ENCODE assay signal across 26 cellular contexts in genomic region chr1:167642501-167642826, GRCh38. TPM values are rescaled to one million over a fixed set of nuclear protein-coding genes. Genes with fewer than 3 reads are reported as not detected.
DNase-seq lines count a peak whose midpoint lies in the region; ATAC-seq and TF ChIP-seq lines count a peak whose summit lies in the region.
"Had no signal": no experiment of that assay in that cellular context is flagged by ENCODE, and none has a peak within 500 bp of the region (broad histone marks: within the 10 kb centered on the region; RNA-seq: fewer than 3 reads in every experiment).

No MANE protein-coding gene starts in this region.

- peaks cover 61% of the 10 kb centered on the region for H3K36me3 Mint-ChIP-seq in activated CD4-positive, alpha-beta T cell treated with anti-CD3 and anti-CD28 coated beads, Interleukin-2, amount 10 ng/mL, durations not matched to agents 24 days and 14 days (ENCODE audit: low read depth)
- peaks cover 82% of the 10 kb centered on the region for H3K36me3 Mint-ChIP-seq in CD4-positive, alpha-beta T cell (ENCODE audit: low read depth)
- peaks cover 79% of the 10 kb centered on the region for H3K36me3 Mint-ChIP-seq in activated CD8-positive, alpha-beta T cell treated with anti-CD3 and anti-CD28 coated beads, Interleukin-2, amount 10 ng/mL, durations not matched to agents 7 days and 5 days (ENCODE audit: low read depth)
- peaks cover 0 to 87% (median 11%) of the 10 kb centered on the region in 3 donors for H3K36me3 Mint-ChIP-seq in naive thymus-derived CD8-positive, alpha-beta T cell

- H3K9me3 Mint-ChIP-seq in activated CD4-positive, alpha-beta T cell treated with anti-CD3 and anti-CD28 coated beads, Interleukin-2, amount 10 ng/mL, durations not matched to agents 24 days and 14 days: no peaks in the 10 kb centered on the region
- no peaks in the 10 kb centered on the region for H3K9me3 Mint-ChIP-seq in CD4-positive, alpha-beta T cell
- H3K9me3 Mint-ChIP-seq in activated CD8-positive, alpha-beta T cell treated with anti-CD3 and anti-CD28 coated beads, Interleukin-2, amount 10 ng/mL, durations not matched to agents 7 days and 5 days (ENCODE audit: insufficient read depth): no peaks in the 10 kb centered on the region
- no peaks in the 10 kb centered on the region for H3K9me3 Mint-ChIP-seq in naive thymus-derived CD8-positive, alpha-beta T cell

- TF ChIP-seq CTCF in CD4-positive, alpha-beta T cell (IDR thresholded peaks at IDR 0.05): no peak

- peak overlapping the region; percentile 71 for H3K27ac Mint-ChIP-seq in activated CD4-positive, alpha-beta T cell treated with anti-CD3 and anti-CD28 coated beads, Interleukin-2, amount 10 ng/mL, durations not matched to agents 24 days and 14 days
- peak overlapping the region; percentile 77 for H3K27ac Mint-ChIP-seq in CD4-positive, alpha-beta T cell
- H3K27ac Mint-ChIP-seq in activated CD8-positive, alpha-beta T cell treated with anti-CD3 and anti-CD28 coated beads, Interleukin-2, amount 10 ng/mL, durations not matched to agents 7 days and 5 days: peak overlapping the region; percentile 66
- H3K27ac Mint-ChIP-seq in naive thymus-derived CD8-positive, alpha-beta T cell: peak overlapping the region in 9 of 10 donors; percentile 38 to 100 (median 86)

- H3K27me3 ChIP-seq in CD4-positive, alpha-beta T cell (ENCODE audit: control insufficient read depth, insufficient read depth, low read length): no peaks in the 10 kb centered on the region
- H3K27me3 ChIP-seq: adrenal gland, dorsolateral prefrontal cortex, foreskin keratinocyte had no signal

- CTCF ChIA-PET in CD4-positive, alpha-beta T cell (lab: Charles Lee): interaction anchor here (1.3 to 1.5 kb wide), 3 partner anchors 19 to 45 kb away, joined by 3 to 7 read pairs (median 3); no protein-coding TSS in a partner anchor
- CTCF ChIA-PET in activated CD8-positive, alpha-beta T cell treated with anti-CD3 and anti-CD28 coated beads, Interleukin-2, amount 10 ng/mL, durations not matched to agents 7 days and 5 days (lab: Charles Lee): interaction anchor here (1.0 to 1.3 kb wide), 4 partner anchors 9 to 45 kb away, joined by 3 to 7 read pairs (median 4); no protein-coding TSS in a partner anchor

- DNase-seq in activated CD4-positive, alpha-beta T cell treated with anti-CD3 and anti-CD28 coated beads, Interleukin-2, amount 10 ng/mL, durations not matched to agents 24 days and 14 days: no peak
- DNase-seq in activated CD4-positive, alpha-beta T cell treated with anti-CD3 and anti-CD28 coated beads for 48 hours: no peak
- no peak for DNase-seq in CD4-positive, alpha-beta T cell
- no peak for DNase-seq in activated CD8-positive, alpha-beta T cell treated with anti-CD3 and anti-CD28 coated beads, Interleukin-2, amount 10 ng/mL, durations not matched to agents 7 days and 5 days
- no peak for DNase-seq in naive thymus-derived CD8-positive, alpha-beta T cell
- DNase-seq in amygdala (lab: John Stamatoyannopoulos, UW) (no peak), NCI-H2171 (lab: John Stamatoyannopoulos, UW) (no peak), 8988T (no peak)
- DNase-seq: adrenal gland; DMS79 treated with DMSO at 0.1 percent for 48 hours; dorsolateral prefrontal cortex; foreskin keratinocyte; H7; hippocampal formation; kidney; NCI-H146; NCI-H2171 treated with DMSO at 0.1 percent for 48 hours; NCI-H748 treated with DMSO at 0.1 percent for 48 hours; posterior cingulate gyrus; Right ventricle myocardium superior; stimulated activated CD4-positive, alpha-beta T cell treated with anti-CD3 and anti-CD28 coated beads, Interleukin-2, amount 100 ng/mL, for 24 hours; SW 1271 had no signal

- no peaks in the 10 kb centered on the region for H3K27me3 Mint-ChIP-seq in activated CD4-positive, alpha-beta T cell treated with anti-CD3 and anti-CD28 coated beads, Interleukin-2, amount 10 ng/mL, durations not matched to agents 24 days and 14 days
- H3K27me3 Mint-ChIP-seq in CD4-positive, alpha-beta T cell: no peaks in the 10 kb centered on the region
- no peaks in the 10 kb centered on the region for H3K27me3 Mint-ChIP-seq in activated CD8-positive, alpha-beta T cell treated with anti-CD3 and anti-CD28 coated beads, Interleukin-2, amount 10 ng/mL, durations not matched to agents 7 days and 5 days (ENCODE audit: low read depth)
- H3K27me3 Mint-ChIP-seq in naive thymus-derived CD8-positive, alpha-beta T cell: no peaks in the 10 kb centered on the region

- intact Hi-C loops in activated CD4-positive, alpha-beta T cell treated with anti-CD3 and anti-CD28 coated beads, Interleukin-2, amount 10 ng/mL, durations not matched to agents 24 days and 14 days (cut with micrococcal nuclease): no loop called here
- intact Hi-C loops in CD4-positive, alpha-beta T cell (cut with DNase I, micrococcal nuclease): loop anchor here in 1 of 2 experiments (5.0 kb wide), 1 partner anchor 35 kb away; no protein-coding TSS in a partner anchor

- POLR2A ChIA-PET in CD4-positive, alpha-beta T cell (lab: Charles Lee): interaction anchor here (1.2 to 2.2 kb wide), 6 partner anchors 9 to 42 kb away, joined by 3 to 11 read pairs (median 5); no protein-coding TSS in a partner anchor
- POLR2A ChIA-PET in activated CD8-positive, alpha-beta T cell treated with anti-CD3 and anti-CD28 coated beads, Interleukin-2, amount 10 ng/mL, durations not matched to agents 7 days and 5 days (lab: Charles Lee): no interaction called here
- POLR2A ChIA-PET in naive thymus-derived CD8-positive, alpha-beta T cell (lab: Charles Lee): interaction anchor here (0.9 to 2.4 kb wide), 3 partner anchors 10 to 42 kb away, joined by 3 to 8 read pairs (median 5); no protein-coding TSS in a partner anchor

- no peaks in the 10 kb centered on the region for H3K9me3 ChIP-seq in CD4-positive, alpha-beta T cell (ENCODE audit: control insufficient read depth, low read length)
- H3K9me3 ChIP-seq: adrenal gland had no signal

- H3K4me1 Mint-ChIP-seq in activated CD4-positive, alpha-beta T cell treated with anti-CD3 and anti-CD28 coated beads, Interleukin-2, amount 10 ng/mL, durations not matched to agents 24 days and 14 days: peaks cover 62% of the 10 kb centered on the region
- H3K4me1 Mint-ChIP-seq in CD4-positive, alpha-beta T cell (ENCODE audit: low read depth): peaks cover 87% of the 10 kb centered on the region
- peaks cover 84% of the 10 kb centered on the region for H3K4me1 Mint-ChIP-seq in activated CD8-positive, alpha-beta T cell treated with anti-CD3 and anti-CD28 coated beads, Interleukin-2, amount 10 ng/mL, durations not matched to agents 7 days and 5 days (ENCODE audit: low read depth)
- peaks cover 56 to 96% (median 94%) of the 10 kb centered on the region in 4 donors for H3K4me1 Mint-ChIP-seq in naive thymus-derived CD8-positive, alpha-beta T cell

- H3K4me3 Mint-ChIP-seq in activated CD4-positive, alpha-beta T cell treated with anti-CD3 and anti-CD28 coated beads, Interleukin-2, amount 10 ng/mL, durations not matched to agents 24 days and 14 days: no peak overlapping the region
- H3K4me3 Mint-ChIP-seq in CD4-positive, alpha-beta T cell: peak overlapping the region; percentile 1
- H3K4me3 Mint-ChIP-seq in activated CD8-positive, alpha-beta T cell treated with anti-CD3 and anti-CD28 coated beads, Interleukin-2, amount 10 ng/mL, durations not matched to agents 7 days and 5 days: no peak overlapping the region
- peak overlapping the region in 9 of 10 donors; percentile 13 to 69 (median 59) for H3K4me3 Mint-ChIP-seq in naive thymus-derived CD8-positive, alpha-beta T cell

- ATAC-seq in CD4-positive, alpha-beta T cell (ENCODE audit: poor library complexity): no peak
- ATAC-seq in activated CD8-positive, alpha-beta T cell treated with anti-CD3 and anti-CD28 coated beads, Interleukin-2, amount 10 ng/mL, durations not matched to agents 7 days and 5 days: no peak
- no peak for ATAC-seq in naive thymus-derived CD8-positive, alpha-beta T cell
- ATAC-seq: foreskin keratinocyte had no signal

- H3K27ac ChIP-seq in CD4-positive, alpha-beta T cell (ENCODE audit: low read depth, low read length): no peak overlapping the region
- H3K27ac ChIP-seq: adrenal gland, C4-2B, dorsolateral prefrontal cortex, foreskin keratinocyte, VCaP had no signal

RNA-seq across cellular contexts. Expression of gene RCSD1, which starts 12.4 kb away (rescaled TPM):
- 74.7 and 81.0 TPM in 2 replicates for total RNA-seq in activated CD4-positive, alpha-beta T cell treated with anti-CD3 and anti-CD28 coated beads, Interleukin-2, amount 10 ng/mL, durations not matched to agents 24 days and 14 days
- total RNA-seq in CD4-positive, alpha-beta T cell: 10 to 100 TPM; 42.3 to 44.6 TPM
- total RNA-seq in activated CD8-positive, alpha-beta T cell treated with anti-CD3 and anti-CD28 coated beads, Interleukin-2, amount 10 ng/mL, durations not matched to agents 7 days and 5 days: 100 to 1,000 TPM; 143 to 145 TPM
- total RNA-seq in naive thymus-derived CD8-positive, alpha-beta T cell: 100 to 1,000 TPM; 149 to 156 TPM
- 100 to 1,000 TPM; 121 to 132 (median 124) TPM for polyA plus RNA-seq in naive thymus-derived CD8-positive, alpha-beta T cell
- total RNA-seq: A673, epithelial cell of proximal tubule had no signal

Comparison
In these comparisons a context has a peak if more than half of its experiments do, and no peak if none do; other contexts are left out.
1. H3K4me3 Mint-ChIP-seq: peak in CD4-positive, alpha-beta T cell (single experiment) and naive thymus-derived CD8-positive, alpha-beta T cell (9 of 10); none in activated CD4-positive, alpha-beta T cell treated with anti-CD3 and anti-CD28 coated beads, Interleukin-2, amount 10 ng/mL, durations not matched to agents 24 days and 14 days (single experiment) and activated CD8-positive, alpha-beta T cell treated with anti-CD3 and anti-CD28 coated beads, Interleukin-2, amount 10 ng/mL, durations not matched to agents 7 days and 5 days (single experiment).
2. Peak in every context shown above with its lines, with median percentiles within 50 percentile points of each other: H3K27ac Mint-ChIP-seq.